Comparison of ENCODE assay signal across 21 cellular contexts in the genomic region with DNA sequence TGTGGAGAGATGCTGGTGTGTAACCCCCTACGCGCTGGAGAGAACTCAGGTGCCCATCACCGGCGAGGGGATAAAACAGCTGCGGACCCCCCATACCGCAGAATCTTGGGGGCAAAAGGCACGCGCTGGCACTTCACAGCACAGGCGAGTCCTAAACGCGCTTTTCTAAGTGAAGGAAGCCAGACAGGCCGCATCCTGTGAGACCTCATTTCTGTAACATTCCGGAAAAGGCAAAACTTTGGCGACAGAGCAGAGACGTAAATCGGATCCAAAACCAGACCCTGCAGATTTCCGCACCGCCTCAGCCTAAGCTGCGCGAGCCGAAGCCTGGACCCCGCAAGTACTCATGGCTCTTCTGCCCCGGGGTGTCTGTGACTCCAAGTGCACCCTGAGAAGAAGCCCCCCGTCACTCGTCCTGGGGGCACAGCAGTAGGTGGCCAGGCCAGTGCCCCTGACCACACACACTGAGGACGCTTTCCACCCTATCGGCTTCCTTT.
DNase-seq lines count a peak whose midpoint lies in the region; ATAC-seq and TF ChIP-seq lines count a peak whose summit lies in the region.
"Had no signal": no experiment of that assay in that cellular context is flagged by ENCODE, and none has a peak within 500 bp of the region (broad histone marks: within the 10 kb centered on the region; RNA-seq: fewer than 3 reads in every experiment).

No MANE protein-coding gene starts in this region.

- no peak overlapping the region for H3K4me3 ChIP-seq in left ventricle myocardium inferior
- peak overlapping the region; percentile 34 for H3K4me3 ChIP-seq in epithelial cell of esophagus (ENCODE audit: low read length)
- no peak overlapping the region for H3K4me3 ChIP-seq in trophoblast cell (ENCODE audit: low read depth, low read length)
- H3K4me3 ChIP-seq in upper lobe of right lung, result no peak overlapping the region
- H3K4me3 ChIP-seq: left lung had no signal

- no peak overlapping the region for H4K12ac ChIP-seq in trophoblast cell (ENCODE audit: low read depth, low read length)

- no peak overlapping the region for H3K14ac ChIP-seq in trophoblast cell (ENCODE audit: low read length)

- no peak overlapping the region for H3K9ac ChIP-seq in trophoblast cell (ENCODE audit: low read length)

- H2AK5ac ChIP-seq in trophoblast cell (ENCODE audit: low read length), result peak overlapping the region; percentile 55

- H2AFZ ChIP-seq in trophoblast cell (ENCODE audit: insufficient read depth, low read length, poor library complexity), result no peak overlapping the region

- H2BK5ac ChIP-seq in trophoblast cell (ENCODE audit: low read depth, low read length, poor library complexity), result no peak overlapping the region

- intact Hi-C loops in left ventricle myocardium inferior (cut with micrococcal nuclease) (no loop called here), Right ventricle myocardium inferior (cut with DNase I) (no loop called here), upper lobe of right lung (cut with DNase I) (no loop called here)

- H3K79me2 ChIP-seq in trophoblast cell (ENCODE audit: control insufficient read depth, insufficient read depth, low read length, poor library complexity), result no peaks in the 10 kb centered on the region

- no peaks in the 10 kb centered on the region for H3K27me3 ChIP-seq in left ventricle myocardium inferior (ENCODE audit: low read depth)
- H3K27me3 ChIP-seq in trophoblast cell (ENCODE audit: insufficient read depth, low read length), result no peaks in the 10 kb centered on the region
- no peaks in the 10 kb centered on the region for H3K27me3 ChIP-seq in upper lobe of right lung

- TF ChIP-seq CTCF in left ventricle myocardium inferior (IDR thresholded peaks at IDR 0.05; ENCODE audit: borderline replicate concordance), result no peak
- TF ChIP-seq CTCF in epithelial cell of esophagus (IDR thresholded peaks at IDR 0.05; ENCODE audit: insufficient read depth, low read depth, low read length, missing control alignments), result no peak
- no peak for TF ChIP-seq CTCF in upper lobe of right lung (IDR thresholded peaks at IDR 0.05)

- H3K4me2 ChIP-seq in trophoblast cell (ENCODE audit: low read length), result no peak overlapping the region

- H3K23ac ChIP-seq in trophoblast cell (ENCODE audit: low read length), result no peak overlapping the region

- H3K36me3 ChIP-seq in left ventricle myocardium inferior (no peaks in the 10 kb centered on the region), trophoblast cell (ENCODE audit: control insufficient read depth in 1 of 2, insufficient read depth in 2 of 2, low read length in 2 of 2) (no peaks in the 10 kb centered on the region), upper lobe of right lung (no peaks in the 10 kb centered on the region)
- H3K36me3 ChIP-seq: left lung, WERI-Rb-1 had no signal

- no peak overlapping the region for H4K8ac ChIP-seq in trophoblast cell (ENCODE audit: low read depth, low read length)

- H4K91ac ChIP-seq in trophoblast cell (ENCODE audit: low read depth, low read length), result no peak overlapping the region

- ATAC-seq in Right ventricle myocardium inferior, result no peak
- no peak for ATAC-seq in upper lobe of right lung
- ATAC-seq in GM21360 (IDR thresholded peaks at IDR 0.05; ENCODE audit: unreplicated experiment), result no peak
- ATAC-seq: activated naive CD4-positive, alpha-beta T cell treated with anti-CD3 and anti-CD28 coated beads, Interleukin-2, amount 50 U/mL, for 72 hours; activated T-cell treated with anti-CD3 and anti-CD28 coated beads, Interleukin-2, amount 50 U/mL, for 4 hours; T-helper 17 cell had no signal

- H3K4ac ChIP-seq in trophoblast cell (ENCODE audit: low read depth, low read length), result no peak overlapping the region

- no peak overlapping the region for H2BK120ac ChIP-seq in trophoblast cell (ENCODE audit: insufficient read depth, low read length, poor library complexity)

- H3K27ac ChIP-seq in left ventricle myocardium inferior (replicated peaks) (peak overlapping the region; percentile 40), trophoblast cell (ENCODE audit: low read depth, low read length) (no peak overlapping the region), upper lobe of right lung (no peak overlapping the region)
- H3K27ac ChIP-seq: HL-60, WERI-Rb-1 had no signal

- DNase-seq in left ventricle myocardium inferior (peak; percentile 14), Right ventricle myocardium inferior (ENCODE audit: missing footprints) (no peak), epithelial cell of esophagus (ENCODE audit: low read depth) (peak; percentile 18), trophoblast cell (no peak), upper lobe of right lung (peak; percentile 50), NAMALWA (ENCODE audit: low spot score) (no peak)
- DNase-seq in stimulated activated CD4-positive, alpha-beta T cell treated with anti-CD3 and anti-CD28 coated beads, Interleukin-4, amount 100 ng/mL, for 1 hour, result no peak
- DNase-seq: activated CD4-positive, alpha-beta memory T cell treated with anti-CD3 and anti-CD28 coated beads for 36 hours; activated T-cell treated with anti-CD3 and anti-CD28 coated beads, Interleukin-2, amount 50 U/mL, for 4 hours; CD4-positive, CD25-positive, alpha-beta regulatory T cell; DMS79; NCI-H2107; NCI-H510A treated with DMSO at 0.1 percent for 48 hours; SHP77 treated with DMSO at 0.1 percent for 48 hours; stimulated activated CD4-positive, alpha-beta T cell treated with anti-CD3 and anti-CD28 coated beads, Interleukin-4, amount 100 ng/mL, for 24 hours; WERI-Rb-1 had no signal

- no CpG with 5 or more reads among the region's 27 CpGs for WGBS in trophoblast cell (ENCODE audit: extremely low coverage, insufficient coverage, insufficient read length)

- no peak overlapping the region for H3K18ac ChIP-seq in trophoblast cell (ENCODE audit: low read length)

- H3K9me3 ChIP-seq in left ventricle myocardium inferior (replicated peaks), result peaks cover 10% of the 10 kb centered on the region
- peaks cover 2% of the 10 kb centered on the region for H3K9me3 ChIP-seq in trophoblast cell (ENCODE audit: insufficient read depth, low read depth, low read length)
- H3K9me3 ChIP-seq in upper lobe of right lung, result no peaks in the 10 kb centered on the region
- H3K9me3 ChIP-seq: left lung had no signal

- H3K4me1 ChIP-seq in left ventricle myocardium inferior (peaks cover 23% of the 10 kb centered on the region), trophoblast cell (ENCODE audit: control insufficient read depth in 1 of 2, insufficient read depth in 2 of 2, low read length in 2 of 2) (peaks cover 2 to 8% of the 10 kb centered on the region in 2 experiments), upper lobe of right lung (no peaks in the 10 kb centered on the region)

- peak overlapping the region; percentile 4 for H2BK12ac ChIP-seq in trophoblast cell (ENCODE audit: low read length)

- peaks cover 12% of the 10 kb centered on the region for H3K79me1 ChIP-seq in trophoblast cell (ENCODE audit: low read length)

Comparison
In these comparisons a context has a peak if more than half of its experiments do, and no peak if none do; other contexts are left out.
1. DNase-seq: peak in left ventricle myocardium inferior (single experiment), epithelial cell of esophagus (single experiment) and upper lobe of right lung (single experiment); none in Right ventricle myocardium inferior (single experiment), trophoblast cell (0 of 2), stimulated activated CD4-positive, alpha-beta T cell treated with anti-CD3 and anti-CD28 coated beads, Interleukin-4, amount 100 ng/mL, for 1 hour (single experiment) and NAMALWA (single experiment).